In the genomic region with DNA sequence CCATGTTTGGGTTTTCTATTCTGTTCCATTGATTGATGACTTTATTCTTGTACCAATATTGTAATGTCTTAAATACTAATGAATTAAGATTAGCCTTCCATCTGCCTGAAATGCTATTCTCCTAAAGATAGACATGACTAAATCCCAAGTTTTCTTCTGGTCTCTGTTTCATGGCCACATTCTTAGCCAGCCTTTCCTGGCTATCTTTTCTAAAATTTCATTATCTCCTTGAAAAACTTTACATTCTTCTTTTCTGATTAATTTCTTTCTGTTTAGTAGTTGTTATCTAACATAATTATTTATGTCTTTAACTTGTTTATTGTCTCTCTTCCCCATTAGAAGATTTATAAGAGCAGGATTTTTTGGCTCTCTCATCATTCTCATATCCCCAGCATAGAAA, we compare ENCODE assay signal across 12 cellular contexts. TPM values are rescaled to one million over a fixed set of nuclear protein-coding genes. Genes with fewer than 3 reads are reported as not detected.
DNase-seq lines count a peak whose midpoint lies in the region; ATAC-seq and TF ChIP-seq lines count a peak whose summit lies in the region.
"Had no signal": no experiment of that assay in that cellular context is flagged by ENCODE, and none has a peak within 500 bp of the region (broad histone marks: within the 10 kb centered on the region; RNA-seq: fewer than 3 reads in every experiment).

No MANE protein-coding gene starts in this region.

- H3K4me1 ChIP-seq in SJCRH30, result peaks cover 2% of the 10 kb centered on the region; the same call in 1 of the 2 replicates
- peaks cover 0 to 48% (median 35%) of the 10 kb centered on the region in 4 donors for H3K4me1 ChIP-seq in sigmoid colon

- ATAC-seq in GM21447 (IDR thresholded peaks at IDR 0.05; ENCODE audit: unreplicated experiment) (no peak), GM19328 (IDR thresholded peaks at IDR 0.05; ENCODE audit: unreplicated experiment) (no peak)

- TF ChIP-seq POLR2A in sigmoid colon (IDR thresholded peaks at IDR 0.05), result no peak

- H3K36me3 ChIP-seq in SJCRH30 (no peaks in the 10 kb centered on the region), sigmoid colon (no peaks in the 10 kb centered on the region)

- no peak for TF ChIP-seq CTCF in AG04450 (IDR thresholded peaks at IDR 0.05; ENCODE audit: low read depth, low read length)
- TF ChIP-seq CTCF in fibroblast of the aortic adventitia (IDR thresholded peaks at IDR 0.05; ENCODE audit: insufficient read depth, low read length), result no peak
- no peak for TF ChIP-seq CTCF in sigmoid colon (IDR thresholded peaks at IDR 0.05)

- intact Hi-C loops in sigmoid colon (cut with DNase I), result loop anchor here (2.0 kb wide), 2 partner anchors 52 to 90 kb away; a partner anchor contains a TSS

- H3K27ac ChIP-seq in AG04450 (ENCODE audit: low read depth, low read length) (peak overlapping the region; percentile 89), SJCRH30 (0 out of 2 replicates have a peak overlapping the region, but pooled peaks have one; percentile 10), sigmoid colon (peak overlapping the region; percentile 82 to 89 (median 87))

- no peak for TF ChIP-seq EP300 in sigmoid colon (IDR thresholded peaks at IDR 0.05)

- H3K27me3 ChIP-seq in AG04450 (ENCODE audit: control insufficient read depth, insufficient read depth, low read length), result no peaks in the 10 kb centered on the region
- H3K27me3 ChIP-seq in SJCRH30, result no peaks in the 10 kb centered on the region
- no peaks in the 10 kb centered on the region for H3K27me3 ChIP-seq in sigmoid colon

- H3K9me3 ChIP-seq in AG04450 (ENCODE audit: control insufficient read depth, insufficient read depth, low read length) (peaks cover 15% of the 10 kb centered on the region), SJCRH30 (replicated peaks) (no peaks in the 10 kb centered on the region), sigmoid colon (no peaks in the 10 kb centered on the region)

- no peak for DNase-seq in AG04450 (ENCODE audit: low read depth, low spot score)
- DNase-seq in SJCRH30, result no peak
- DNase-seq in fibroblast of the aortic adventitia (ENCODE audit: low read depth), result peak; percentile 39
- no peak for DNase-seq in sigmoid colon
- DNase-seq in LoVo (ENCODE audit: low spot score), result no peak
- DNase-seq in T1000 (lab: John Stamatoyannopoulos, UW), result no peak
- DNase-seq: activated gamma-delta T cell treated with Interleukin-2 at 50 U/mL for 16 hours, NCI-H1930, NCI-H524 treated with DMSO at 0.1 percent for 48 hours had no signal

- CTCF ChIA-PET in AG04450 (lab: Charles Lee), result interaction anchor here (1.5 to 4.7 kb wide), 5 partner anchors 46 to 411 kb away, joined by 5 to 109 read pairs (median 31); a partner anchor contains a TSS

- H3K4me3 ChIP-seq in AG04450 (ENCODE audit: low read depth, low read length) (no peak overlapping the region), SJCRH30 (no peak overlapping the region), fibroblast of the aortic adventitia (ENCODE audit: low read depth, low read length) (no peak overlapping the region), sigmoid colon (no peak overlapping the region)
- H3K4me3 ChIP-seq: lung had no signal

- POLR2A ChIA-PET in AG04450 (lab: Yijun Ruan, JAX), result interaction anchor here (0.5 to 2.5 kb wide), 10 partner anchors 10 to 282 kb away, joined by 3 to 26 read pairs (median 4); a partner anchor contains a TSS

RNA-seq across cellular contexts. Expression of a gene that starts 4.4 kb away (rescaled TPM):
- polyA plus RNA-seq in AG04450 (2011; rRNA removed) (23.8 and 30.2 TPM in 2 replicates), sigmoid colon (1 to 10 TPM; 3.6 to 8.8 (median 6.2) TPM)
- 27.9 and 38.4 TPM in 2 replicates for polyA minus RNA-seq in AG04450 (2011; rRNA and poly(A)+ RNA removed)
- total RNA-seq in SJCRH30 (2014; rRNA removed; shearing (Covaris generic)), result 32.5 and 33.5 TPM in 2 replicates
- total RNA-seq in fibroblast of the aortic adventitia (ENCODE audit: low replicate concordance) (16.4 and 80.2 TPM in 2 replicates), sigmoid colon (10 to 100 TPM; 10.7 to 14.7 (median 12.4) TPM)

Comparison
In these comparisons a context has a peak if more than half of its experiments do, and no peak if none do; other contexts are left out.
1. H3K27ac ChIP-seq: peak in every context shown above with its lines; median percentile 89 in AG04450; 87 in sigmoid colon; 10 in SJCRH30.